In genomic region chr7:140635821-140636220, GRCh38 we compare ENCODE assay signal across 22 cellular contexts. TPM values are rescaled to one million over a fixed set of nuclear protein-coding genes. Genes with fewer than 3 reads are reported as not detected.
DNase-seq lines count a peak whose midpoint lies in the region; ATAC-seq, FAIRE-seq and TF ChIP-seq lines count a peak whose summit lies in the region.
"Had no signal": no experiment of that assay in that cellular context is flagged by ENCODE, and none has a peak within 500 bp of the region (broad histone marks: within the 10 kb centered on the region; RNA-seq: fewer than 3 reads in every experiment).

No MANE protein-coding gene starts in this region.

- no peak overlapping the region for H2BK15ac ChIP-seq in H1 (ENCODE audit: low read length)

- H4K20me1 ChIP-seq in H1 (replicated peaks in 1 of 2; ENCODE audit: control insufficient read depth in 1 of 2, insufficient read depth in 2 of 2, low read length in 2 of 2) (no peaks in the 10 kb centered on the region), smooth muscle cell (ENCODE audit: low read depth) (peaks cover 43% of the 10 kb centered on the region)

- no peak overlapping the region for H4K8ac ChIP-seq in H1 (ENCODE audit: extremely low read depth, insufficient read depth, low read length)

- H3K23ac ChIP-seq in H1 (ENCODE audit: insufficient read length) = no peak overlapping the region

- peaks cover 6 to 22% (median 16%) of the 10 kb centered on the region in 4 experiments for H3K4me1 ChIP-seq in H1 (replicated peaks in 1 of 4; ENCODE audit: control insufficient read depth in 3 of 4, insufficient read depth in 4 of 4, low read length in 3 of 4)
- H3K4me1 ChIP-seq in smooth muscle cell (ENCODE audit: low read depth) = peaks cover 15% of the 10 kb centered on the region
- H3K4me1 ChIP-seq: breast epithelium had no signal

- DNase-seq in H7 = peak; percentile 61
- no peak for DNase-seq in H1 (ENCODE audit: low read depth in 1 of 2, low spot score in 2 of 2)
- peak; percentile 54 for DNase-seq in medulla oblongata (ENCODE audit: extremely low spot score)
- no peak for DNase-seq in smooth muscle cell (lab: John Stamatoyannopoulos, UW; ENCODE audit: unreplicated experiment)
- no peak for DNase-seq in activated naive CD4-positive, alpha-beta T cell treated with anti-CD3 and anti-CD28 coated beads, Interleukin-2, amount 50 U/mL, for 72 hours (ENCODE audit: low spot score in 2 of 2)
- no peak for DNase-seq in HPDE6-E6E7 (ENCODE audit: extremely low spot score)
- no peak for DNase-seq in epidermal melanocyte (ENCODE audit: insufficient read length, low spot score)
- no peak for DNase-seq in HEK293T (ENCODE audit: extremely low spot score)
- DNase-seq: activated CD4-positive, alpha-beta T cell treated with anti-CD3 and anti-CD28 coated beads, Interleukin-2, amount 10 ng/mL, durations not matched to agents 24 days and 14 days; DMS 273 treated with DMSO at 0.1 percent for 48 hours; GF-D8; naive B cell; NCI-H1092; NCI-H2029 treated with DMSO at 0.1 percent for 48 hours; stimulated activated CD4-positive, alpha-beta T cell treated with anti-CD3 and anti-CD28 coated beads, Interleukin-4, amount 100 ng/mL, for 4 hours; T-helper 1 cell had no signal

- peak overlapping the region; percentile 51 for H3K4ac ChIP-seq in H1 (replicated peaks; ENCODE audit: insufficient read length, low read depth, low read length)

- H2BK12ac ChIP-seq in H1 (ENCODE audit: low read depth, low read length) = peak overlapping the region; percentile 82

- H3K56ac ChIP-seq in H1 (replicated peaks; ENCODE audit: insufficient read length, low read depth, low read length) = no peak overlapping the region

- H3K27me3 ChIP-seq in H7 (ENCODE audit: control insufficient read depth, insufficient read depth, low read length) (peaks cover 5% of the 10 kb centered on the region; the same call in 1 of the 2 replicates), H1 (replicated peaks in 1 of 4; ENCODE audit: control insufficient read depth in 3 of 4, extremely low read depth in 1 of 4, insufficient read depth in 3 of 4, low read length in 3 of 4) (peaks cover 0 to 12% (median 5%) of the 10 kb centered on the region in 4 experiments; a peak in 4 of 7 replicates), smooth muscle cell (ENCODE audit: low read depth) (no peaks in the 10 kb centered on the region)

- CTCF ChIA-PET in H1 (lab: Charles Lee; ENCODE audit: partially characterized antibody) (interaction anchor here (0.6 to 19.9 kb wide), 7 partner anchors 11 to 349 kb away, joined by 3 to 322 read pairs (median 4); no protein-coding TSS in a partner anchor), HEK293T (lab: Yijun Ruan, JAX) (interaction anchor here (0.9 to 1.8 kb wide), 2 partner anchors 9 to 118 kb away, joined by 3 to 7 read pairs; no protein-coding TSS in a partner anchor)

- 0 out of 2 replicates have a peak overlapping the region, but pooled peaks have one; percentile 59 for H2AK5ac ChIP-seq in H1 (ENCODE audit: low read depth, low read length)

- no peak overlapping the region for H2BK120ac ChIP-seq in H1 (replicated peaks; ENCODE audit: low read depth, low read length)

- H3K27ac Mint-ChIP-seq in activated naive CD4-positive, alpha-beta T cell treated with anti-CD3 and anti-CD28 coated beads, Interleukin-2, amount 50 U/mL, for 72 hours = no peak overlapping the region
- H3K27ac Mint-ChIP-seq: activated CD4-positive, alpha-beta T cell treated with anti-CD3 and anti-CD28 coated beads, Interleukin-2, amount 10 ng/mL, durations not matched to agents 24 days and 14 days; activated T-helper 2 cell treated with anti-CD3 and anti-CD28 coated beads, Interferon-gamma antibody, Interleukin-2, Interleukin-4, amounts not matched to agents 10 μg/mL and 5 μg/mL and 100 μg/mL, durations not matched to agents 14 hours and 24 hours and 36 hours; dendritic cell treated with granulocyte-macrophage colony-stimulating factor and Interleukin-4, amounts not matched to agents 40 ng/mL and 50 ng/mL, for 4 days; naive B cell had no signal

- no peak overlapping the region; the same call in 1 of the 2 replicates for H3K27ac ChIP-seq in H1 (ENCODE audit: low read depth, low read length)
- no peak overlapping the region for H3K27ac ChIP-seq in smooth muscle cell (ENCODE audit: low read depth)
- H3K27ac ChIP-seq: breast epithelium, KMS-11, parathyroid adenoma had no signal

- peaks cover 8% of the 10 kb centered on the region for H3K23me2 ChIP-seq in H1 (ENCODE audit: low read depth, low read length)

- peaks cover 0 to 7% of the 10 kb centered on the region in 2 donors for H3K36me3 Mint-ChIP-seq in activated naive CD4-positive, alpha-beta T cell treated with anti-CD3 and anti-CD28 coated beads, Interleukin-2, amount 50 U/mL, for 72 hours

- H3K36me3 ChIP-seq in H7 (replicated peaks; ENCODE audit: control insufficient read depth, insufficient read depth, low read length) = no peaks in the 10 kb centered on the region
- no peaks in the 10 kb centered on the region for H3K36me3 ChIP-seq in H1 (ENCODE audit: control insufficient read depth in 2 of 4, insufficient read depth in 4 of 4, low read length in 3 of 4)
- no peaks in the 10 kb centered on the region for H3K36me3 ChIP-seq in smooth muscle cell (ENCODE audit: low read depth)
- H3K36me3 ChIP-seq: breast epithelium had no signal

- FAIRE-seq in H1 (lab: Jason Lieb, UNC) = peak; percentile 66

- H3K79me2 ChIP-seq in H1 (ENCODE audit: control insufficient read depth in 1 of 2, insufficient read depth in 2 of 2, low read length in 2 of 2) (0 out of 4 replicates have a peak, but pooled peaks cover 0 to 2% of the 10 kb centered on the region in 2 experiments), smooth muscle cell (ENCODE audit: low read depth) (peaks cover 12% of the 10 kb centered on the region)
- H3K79me2 ChIP-seq: parathyroid adenoma had no signal

- no peak for TF ChIP-seq POLR2A in H1 (IDR thresholded peaks at IDR 0.05; ENCODE audit: control extremely low read depth in 1 of 2, low read depth in 2 of 2, low read length in 2 of 2)

- TF ChIP-seq CTCF in H1 (IDR thresholded peaks at IDR 0.05; ENCODE audit: control extremely low read depth in 1 of 3, insufficient read depth in 1 of 3, low read depth in 1 of 3, low read length in 3 of 3) (no peak), smooth muscle cell (IDR thresholded peaks at IDR 0.05; ENCODE audit: borderline replicate concordance, insufficient read depth, poor library complexity, severe bottlenecking) (no peak)

- POLR2A ChIA-PET in H1 (lab: Charles Lee; ENCODE audit: partially characterized antibody) = interaction anchor here (0.7 to 1.5 kb wide), 5 partner anchors 9 to 153 kb away, joined by 3 to 8 read pairs (median 3); no protein-coding TSS in a partner anchor
- POLR2A ChIA-PET in HEK293T (lab: Yijun Ruan, JAX) = no interaction called here

- no peak overlapping the region for H3K4me3 ChIP-seq in H7 (ENCODE audit: insufficient read depth, low read depth, low read length)
- peak overlapping the region in 2 of 4 experiments; percentile 15 to 30; a peak in 3 of 8 replicates for H3K4me3 ChIP-seq in H1 (ENCODE audit: extremely low read depth in 1 of 4, insufficient read depth in 2 of 4, low read depth in 3 of 4, low read length in 4 of 4)
- no peak overlapping the region for H3K4me3 ChIP-seq in smooth muscle cell
- H3K4me3 ChIP-seq: breast epithelium, lung had no signal

- H3K79me1 ChIP-seq in H1 (ENCODE audit: low read depth, low read length) = peaks cover 2% of the 10 kb centered on the region; the same call in 1 of the 2 replicates

- peak overlapping the region; percentile 67 to 74 for H3K4me2 ChIP-seq in H1 (ENCODE audit: insufficient read depth in 1 of 2, low read depth in 2 of 2, low read length in 2 of 2)
- peak overlapping the region; percentile 2 for H3K4me2 ChIP-seq in smooth muscle cell
- H3K4me2 ChIP-seq: KMS-11 had no signal

- peak overlapping the region; percentile 78 for H3K18ac ChIP-seq in H1 (ENCODE audit: extremely low read depth, low read length)

- no peak for ATAC-seq in activated naive CD4-positive, alpha-beta T cell treated with anti-CD3 and anti-CD28 coated beads, Interleukin-2, amount 50 U/mL, for 72 hours

- WGBS in H1 (ENCODE audit: extremely low coverage in 1 of 2, insufficient coverage in 1 of 2, insufficient read length in 1 of 2, insufficient replicate concordance in 2 of 2, low coverage in 1 of 2, low lambda C conversion rate in 2 of 2, missing lambda C conversion rate in 1 of 2), 2 experiments = 33% methylated on average over 5 of the region's 5 CpGs; no CpG with 5 or more reads in 1 of the 2 experiments
- 69% methylated on average over 5 of the region's 5 CpGs for WGBS in smooth muscle cell (ENCODE audit: low lambda C conversion rate)

- no peak for TF ChIP-seq EP300 in H1 (IDR thresholded peaks at IDR 0.05; ENCODE audit: borderline replicate concordance in 1 of 2, low read depth in 2 of 2, low read length in 2 of 2)

- H3K14ac ChIP-seq in H1 (ENCODE audit: insufficient read length) = no peak overlapping the region

- H3F3A ChIP-seq in smooth muscle cell (ENCODE audit: low read depth) = peaks cover 23% of the 10 kb centered on the region

- H3K9ac ChIP-seq in H1 (replicated peaks in 1 of 4; ENCODE audit: extremely low read depth in 1 of 4, low read depth in 3 of 4, low read length in 3 of 4) (peak overlapping the region in 3 of 4 experiments; percentile 0 to 20 (median 3); a peak in 3 of 7 replicates), smooth muscle cell (ENCODE audit: low read depth) (no peak overlapping the region)
- H3K9ac ChIP-seq: KMS-11, parathyroid adenoma had no signal

- H3K9me3 Mint-ChIP-seq in activated naive CD4-positive, alpha-beta T cell treated with anti-CD3 and anti-CD28 coated beads, Interleukin-2, amount 50 U/mL, for 72 hours = no peaks in the 10 kb centered on the region
- H3K9me3 Mint-ChIP-seq: activated CD4-positive, alpha-beta T cell treated with anti-CD3 and anti-CD28 coated beads, Interleukin-2, amount 10 ng/mL, durations not matched to agents 24 days and 14 days; activated T-helper 2 cell treated with anti-CD3 and anti-CD28 coated beads, Interferon-gamma antibody, Interleukin-2, Interleukin-4, amounts not matched to agents 10 μg/mL and 5 μg/mL and 100 μg/mL, durations not matched to agents 14 hours and 24 hours and 36 hours; dendritic cell treated with granulocyte-macrophage colony-stimulating factor and Interleukin-4, amounts not matched to agents 40 ng/mL and 50 ng/mL, for 4 days had no signal

- H4K91ac ChIP-seq in H1 (replicated peaks; ENCODE audit: insufficient read length, low read length) = peak overlapping the region; percentile 70

- no peak overlapping the region for H2AFZ ChIP-seq in H1 (ENCODE audit: low read length)
- H2AFZ ChIP-seq in smooth muscle cell (ENCODE audit: low read depth) = no peak overlapping the region
- H2AFZ ChIP-seq: parathyroid adenoma had no signal

- H3K9me3 ChIP-seq in H1 (ENCODE audit: insufficient read depth in 2 of 2, low read depth in 1 of 2, low read length in 1 of 2) (no peaks in the 10 kb centered on the region), smooth muscle cell (replicated peaks; ENCODE audit: low read depth) (no peaks in the 10 kb centered on the region)
- H3K9me3 ChIP-seq: breast epithelium had no signal

- peak overlapping the region; percentile 93; the same call in 1 of the 2 replicates for H2BK5ac ChIP-seq in H1 (ENCODE audit: low read depth, low read length)

- peak overlapping the region; percentile 98 for H2BK20ac ChIP-seq in H1 (ENCODE audit: low read length)

- TF ChIP-seq RAD21 in H1 (IDR thresholded peaks at IDR 0.05 in 1 of 2, conservative IDR thresholded peaks at IDR 0.05 in 1 of 2; ENCODE audit: low read depth in 2 of 2, low read length in 2 of 2) = no peak

- no peak overlapping the region for H4K5ac ChIP-seq in H1 (ENCODE audit: insufficient read length, low read depth, low read length)

RNA-seq across cellular contexts. Expression of gene DENND2A, which starts 4.8 kb away (rescaled TPM):
- total RNA-seq in H7 (2014; rRNA removed; shearing (Covaris generic)) = 10.1 and 11.9 TPM in 2 replicates
- 11.4 and 13.0 TPM in 2 replicates for total RNA-seq in H1 (2021; fragmentation: NEBNext Ultra II Directional; extraction: Animal tissue kit (Norgen Biotek cat#: 25700))
- 5.0 and 6.0 TPM in 2 replicates for polyA plus RNA-seq in H1 (2011; rRNA removed)
- 5.6 TPM for polyA plus RNA-seq in H1 (2011; cell fraction: cytosol; rRNA removed)
- 8.0 TPM for polyA plus RNA-seq in H1 (2011; cell fraction: nucleus; rRNA removed)
- 7.1 to 8.8 TPM (median 8.0 TPM) in 4 replicates for polyA plus RNA-seq in H1 (2012, experiment 1 of 2)
- 5.8 TPM for polyA plus RNA-seq in H1 (2012, experiment 2 of 2)
- polyA plus RNA-seq in H1 (2013, experiment 1 of 2) = 6.1 TPM
- polyA plus RNA-seq in H1 (2013, experiment 2 of 2) = 6.6 TPM
- 8.0 and 12.4 TPM in 2 replicates for polyA minus RNA-seq in H1 (2011; rRNA and poly(A)+ RNA removed)
- 4.6 TPM for polyA minus RNA-seq in H1 (2011; cell fraction: cytosol; rRNA and poly(A)+ RNA removed)
- polyA minus RNA-seq in H1 (2011; cell fraction: nucleus; rRNA and poly(A)+ RNA removed) = 6.4 TPM
- total RNA-seq in smooth muscle cell = 2.8 and 4.6 TPM in 2 replicates
- 1.8 and 5.5 TPM in 2 replicates for polyA plus RNA-seq in smooth muscle cell
- not detected for total RNA-seq in activated naive CD4-positive, alpha-beta T cell treated with anti-CD3 and anti-CD28 coated beads, Interleukin-2, amount 50 U/mL, for 72 hours
- total RNA-seq: activated CD4-positive, alpha-beta T cell treated with anti-CD3 and anti-CD28 coated beads, Interleukin-2, amount 10 ng/mL, durations not matched to agents 24 days and 14 days; activated T-helper 2 cell treated with anti-CD3 and anti-CD28 coated beads, Interferon-gamma antibody, Interleukin-2, Interleukin-4, amounts not matched to agents 10 μg/mL and 5 μg/mL and 100 μg/mL, durations not matched to agents 14 hours and 24 hours and 36 hours had no signal

RNA-seq across cellular contexts. Expression of gene ADCK2, which starts 36.9 kb away (rescaled TPM):
- 16.0 and 17.3 TPM in 2 replicates for total RNA-seq in H7 (2014; rRNA removed; shearing (Covaris generic))
- 10.3 and 11.7 TPM in 2 replicates for total RNA-seq in H1 (2021; fragmentation: NEBNext Ultra II Directional; extraction: Animal tissue kit (Norgen Biotek cat#: 25700))
- polyA plus RNA-seq in H1 (2011; rRNA removed) (6.9 and 9.8 TPM in 2 replicates), smooth muscle cell (10.5 and 13.0 TPM in 2 replicates)
- 8.6 TPM for polyA plus RNA-seq in H1 (2011; cell fraction: cytosol; rRNA removed)
- polyA plus RNA-seq in H1 (2011; cell fraction: nucleus; rRNA removed) = 9.1 TPM
- polyA plus RNA-seq in H1 (2012, experiment 1 of 2) = 7.5 to 12.1 TPM (median 10.2 TPM) in 4 replicates
- polyA plus RNA-seq in H1 (2012, experiment 2 of 2) = 14.6 TPM
- polyA plus RNA-seq in H1 (2013, experiment 1 of 2) = 6.7 TPM
- 6.8 TPM for polyA plus RNA-seq in H1 (2013, experiment 2 of 2)
- polyA minus RNA-seq in H1 (2011; rRNA and poly(A)+ RNA removed) = 8.7 and 8.9 TPM in 2 replicates
- polyA minus RNA-seq in H1 (2011; cell fraction: cytosol; rRNA and poly(A)+ RNA removed) = 4.6 TPM
- polyA minus RNA-seq in H1 (2011; cell fraction: nucleus; rRNA and poly(A)+ RNA removed) = 4.7 TPM
- total RNA-seq in smooth muscle cell = 8.0 and 10.8 TPM in 2 replicates
- 10 to 100 TPM; 13.8 to 25.6 TPM for total RNA-seq in activated naive CD4-positive, alpha-beta T cell treated with anti-CD3 and anti-CD28 coated beads, Interleukin-2, amount 50 U/mL, for 72 hours

Comparison
In these comparisons a context has a peak if more than half of its experiments do, and no peak if none do; other contexts are left out.
1. DNase-seq: peak in H7 (single experiment) and medulla oblongata (single experiment); none in H1 (0 of 2), smooth muscle cell (single experiment), activated naive CD4-positive, alpha-beta T cell treated with anti-CD3 and anti-CD28 coated beads, Interleukin-2, amount 50 U/mL, for 72 hours (0 of 2), HPDE6-E6E7 (single experiment), epidermal melanocyte (single experiment) and HEK293T (single experiment).